8 cellular contexts compared by ENCODE assay signal in genomic region chr3:111072016-111072891, GRCh38. TPM values are rescaled to one million over a fixed set of nuclear protein-coding genes. Genes with fewer than 3 reads are reported as not detected.
DNase-seq lines count a peak whose midpoint lies in the region; ATAC-seq and TF ChIP-seq lines count a peak whose summit lies in the region.

No MANE protein-coding gene starts in this region.

- TF ChIP-seq EP300 in Ishikawa (IDR thresholded peaks at IDR 0.05; ENCODE audit: borderline replicate concordance) = no peak

- no peak for TF ChIP-seq RAD21 in Ishikawa (IDR thresholded peaks at IDR 0.05; ENCODE audit: low read depth)

- DNase-seq in C1 segment of cervical spinal cord (lab: John Stamatoyannopoulos, UW) (peak in 10 of 14 donors; percentile 28 to 79 (median 64)), globus pallidus (ENCODE audit: low spot score) (peak; percentile 38), nucleus accumbens (lab: John Stamatoyannopoulos, UW) (peak in 34 of 56 donors; percentile 25 to 74 (median 46)), NCI-H345 (lab: John Stamatoyannopoulos, UW) (no peak), cerebellum (ENCODE audit: low spot score) (no peak)
- DNase-seq in activated T-cell treated with anti-CD3 and anti-CD28 coated beads, Interleukin-2, amount 50 U/mL, for 48 hours = peak; percentile 47 to 57

- ATAC-seq in GM21423 (IDR thresholded peaks at IDR 0.05; ENCODE audit: unreplicated experiment) = peak; percentile 19

TF ChIP-seq in Ishikawa, 13 proteins besides CTCF, POLR2A, EP300 and RAD21:
- TF ChIP-seq REST (IDR thresholded peaks at IDR 0.05; ENCODE audit: low read depth) (no peak), TEAD4 (IDR thresholded peaks at IDR 0.05) (no peak), CEBPB (IDR thresholded peaks at IDR 0.05) (no peak), TAF1 (IDR thresholded peaks at IDR 0.05; ENCODE audit: low read depth) (0 out of 2 replicates have a peak, but pooled peaks have one; percentile 8), MAX (IDR thresholded peaks at IDR 0.05) (no peak; the same call in 1 of the 2 replicates), USF1 (IDR thresholded peaks at IDR 0.05) (no peak), YY1 (IDR thresholded peaks at IDR 0.05; ENCODE audit: low read depth) (no peak), EGR1 (IDR thresholded peaks at IDR 0.05) (0 out of 2 replicates have a peak, but pooled peaks have one; percentile 13), NFIC (IDR thresholded peaks at IDR 0.05) (no peak), TCF12 (IDR thresholded peaks at IDR 0.05; ENCODE audit: low read depth) (no peak)
TF ChIP-seq in Ishikawa: peak in this region for 2.

RNA-seq across cellular contexts. Expression of gene NECTIN3, which starts 0.6 kb away (rescaled TPM):
- total RNA-seq in cerebellum = 98.5 TPM

Comparison
In these comparisons a context has a peak if more than half of its experiments do, and no peak if none do; other contexts are left out.
1. DNase-seq: peak in C1 segment of cervical spinal cord (10 of 14), activated T-cell treated with anti-CD3 and anti-CD28 coated beads, Interleukin-2, amount 50 U/mL, for 48 hours (2 of 2), globus pallidus (single experiment) and nucleus accumbens (34 of 56); none in NCI-H345 (single experiment) and cerebellum (single experiment).